Comparison of ENCODE assay signal across 18 cellular contexts in genomic region chr16:52309761-52310416, GRCh38.
"Had no signal": no experiment of that assay in that cellular context is flagged by ENCODE, and none has a peak within 500 bp of the region (broad histone marks: within the 10 kb centered on the region; RNA-seq: fewer than 3 reads in every experiment).

No MANE protein-coding gene starts in this region.

- H3K27me3 ChIP-seq: esophagus muscularis mucosa, hepatocyte, right lobe of liver, transverse colon, uterus had no signal

- ATAC-seq: activated CD4-positive, CD25-positive, alpha-beta regulatory T cell treated with anti-CD3 and anti-CD28 coated beads, Interleukin-2, amount 50 U/mL, for 24 hours; left cardiac atrium; right lobe of liver; stimulated activated effector memory CD8-positive, alpha-beta T cell treated with anti-CD3 and anti-CD28 coated beads, Interleukin-12 subunit alpha, Interleukin-12 subunit beta, amount 100 ng/mL, for 72 hours had no signal

- H3K36me3 ChIP-seq: esophagus muscularis mucosa, right lobe of liver, transverse colon, uterus had no signal

- DNase-seq: activated CD4-positive, alpha-beta T cell treated with anti-CD3 and anti-CD28 coated beads, Interleukin-2, amount 10 ng/mL, durations not matched to agents 24 days and 14 days; activated T-cell treated with anti-CD3 and anti-CD28 coated beads, Interleukin-2, amount 50 U/mL, for 1 hour; cerebellar nuclear complex; glutamatergic neuron; left cardiac atrium; nucleus accumbens; right lobe of liver; stimulated activated CD4-positive, alpha-beta T cell treated with anti-CD3 and anti-CD28 coated beads, Interleukin-2, amount 100 ng/mL, for 24 hours; transverse colon; uterus had no signal

- H3K36me3 Mint-ChIP-seq: memory B cell; stimulated activated effector memory CD8-positive, alpha-beta T cell treated with anti-CD3 and anti-CD28 coated beads, Interleukin-12 subunit alpha, Interleukin-12 subunit beta, amount 100 ng/mL, for 72 hours had no signal

- H3K4me3 Mint-ChIP-seq: activated CD4-positive, alpha-beta T cell treated with anti-CD3 and anti-CD28 coated beads, Interleukin-2, amount 10 ng/mL, durations not matched to agents 24 days and 14 days; memory B cell; nephron; stimulated activated effector memory CD8-positive, alpha-beta T cell treated with anti-CD3 and anti-CD28 coated beads, Interleukin-12 subunit alpha, Interleukin-12 subunit beta, amount 100 ng/mL, for 72 hours had no signal

- H3K4me2 ChIP-seq: hepatocyte had no signal

- H3K27ac Mint-ChIP-seq: activated CD4-positive, alpha-beta T cell treated with anti-CD3 and anti-CD28 coated beads, Interleukin-2, amount 10 ng/mL, durations not matched to agents 24 days and 14 days; memory B cell; nephron; stimulated activated effector memory CD8-positive, alpha-beta T cell treated with anti-CD3 and anti-CD28 coated beads, Interleukin-12 subunit alpha, Interleukin-12 subunit beta, amount 100 ng/mL, for 72 hours had no signal

- H3K4me3 ChIP-seq: coronary artery, esophagus muscularis mucosa, hepatocyte, right lobe of liver, skin epidermis, transverse colon, uterus had no signal

- H3K4me1 Mint-ChIP-seq: activated CD4-positive, alpha-beta T cell treated with anti-CD3 and anti-CD28 coated beads, Interleukin-2, amount 10 ng/mL, durations not matched to agents 24 days and 14 days; memory B cell; stimulated activated effector memory CD8-positive, alpha-beta T cell treated with anti-CD3 and anti-CD28 coated beads, Interleukin-12 subunit alpha, Interleukin-12 subunit beta, amount 100 ng/mL, for 72 hours had no signal

- H3K9me3 ChIP-seq: esophagus muscularis mucosa, right lobe of liver, transverse colon, uterus had no signal

- H3K9me3 Mint-ChIP-seq: activated CD4-positive, alpha-beta T cell treated with anti-CD3 and anti-CD28 coated beads, Interleukin-2, amount 10 ng/mL, durations not matched to agents 24 days and 14 days; nephron had no signal

- H3K27me3 Mint-ChIP-seq: activated CD4-positive, alpha-beta T cell treated with anti-CD3 and anti-CD28 coated beads, Interleukin-2, amount 10 ng/mL, durations not matched to agents 24 days and 14 days; memory B cell had no signal

- H3K4me1 ChIP-seq: esophagus muscularis mucosa, right lobe of liver, transverse colon, uterus had no signal

- H2AFZ ChIP-seq: hepatocyte had no signal

- H3K79me2 ChIP-seq: hepatocyte had no signal

- H3K27ac ChIP-seq: coronary artery, esophagus muscularis mucosa, hepatocyte, right lobe of liver, skin epidermis, transverse colon, uterus had no signal
